In the genomic region with DNA sequence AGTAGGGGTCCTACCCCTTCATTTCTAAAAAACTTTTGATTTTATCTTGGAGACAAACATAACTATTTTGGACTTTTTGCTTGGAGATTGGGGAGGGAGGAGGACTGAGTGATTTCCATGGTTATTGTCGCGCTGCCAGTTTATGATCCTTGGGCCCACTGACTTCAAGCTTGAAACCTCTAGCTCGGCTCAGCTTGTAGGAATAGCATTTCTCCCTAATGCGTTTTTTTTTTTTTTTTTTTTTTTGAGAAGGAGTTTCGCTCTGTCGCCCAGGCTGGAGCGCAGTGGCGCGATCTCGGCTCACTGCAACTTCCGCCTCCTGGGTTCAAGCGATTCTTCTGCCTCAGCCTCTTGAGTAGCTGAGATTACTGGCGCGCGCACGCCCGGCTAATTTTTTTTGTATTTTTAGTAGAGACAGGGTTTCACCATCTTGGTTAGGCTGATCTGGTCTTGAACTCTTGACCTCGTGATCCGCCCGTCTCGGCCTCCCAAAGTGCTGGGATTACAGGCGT, we compare ENCODE assay signal across 1 cellular context.
TF ChIP-seq lines count a peak whose summit lies in the region.

No MANE protein-coding gene starts in this region.

TF ChIP-seq in K562, 482 proteins besides CTCF, POLR2A, EP300 and RAD21:
- TF ChIP-seq, protein P1, sequence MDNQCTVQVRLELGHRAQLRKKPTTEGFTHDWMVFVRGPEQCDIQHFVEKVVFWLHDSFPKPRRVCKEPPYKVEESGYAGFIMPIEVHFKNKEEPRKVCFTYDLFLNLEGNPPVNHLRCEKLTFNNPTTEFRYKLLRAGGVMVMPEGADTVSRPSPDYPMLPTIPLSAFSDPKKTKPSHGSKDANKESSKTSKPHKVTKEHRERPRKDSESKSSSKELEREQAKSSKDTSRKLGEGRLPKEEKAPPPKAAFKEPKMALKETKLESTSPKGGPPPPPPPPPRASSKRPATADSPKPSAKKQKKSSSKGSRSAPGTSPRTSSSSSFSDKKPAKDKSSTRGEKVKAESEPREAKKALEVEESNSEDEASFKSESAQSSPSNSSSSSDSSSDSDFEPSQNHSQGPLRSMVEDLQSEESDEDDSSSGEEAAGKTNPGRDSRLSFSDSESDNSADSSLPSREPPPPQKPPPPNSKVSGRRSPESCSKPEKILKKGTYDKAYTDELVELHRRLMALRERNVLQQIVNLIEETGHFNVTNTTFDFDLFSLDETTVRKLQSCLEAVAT (IDR thresholded peaks at IDR 0.05), result peak in 1 of 2 experiments; percentile 72; a peak in 2 of 4 replicates
- TF ChIP-seq, protein P2, sequence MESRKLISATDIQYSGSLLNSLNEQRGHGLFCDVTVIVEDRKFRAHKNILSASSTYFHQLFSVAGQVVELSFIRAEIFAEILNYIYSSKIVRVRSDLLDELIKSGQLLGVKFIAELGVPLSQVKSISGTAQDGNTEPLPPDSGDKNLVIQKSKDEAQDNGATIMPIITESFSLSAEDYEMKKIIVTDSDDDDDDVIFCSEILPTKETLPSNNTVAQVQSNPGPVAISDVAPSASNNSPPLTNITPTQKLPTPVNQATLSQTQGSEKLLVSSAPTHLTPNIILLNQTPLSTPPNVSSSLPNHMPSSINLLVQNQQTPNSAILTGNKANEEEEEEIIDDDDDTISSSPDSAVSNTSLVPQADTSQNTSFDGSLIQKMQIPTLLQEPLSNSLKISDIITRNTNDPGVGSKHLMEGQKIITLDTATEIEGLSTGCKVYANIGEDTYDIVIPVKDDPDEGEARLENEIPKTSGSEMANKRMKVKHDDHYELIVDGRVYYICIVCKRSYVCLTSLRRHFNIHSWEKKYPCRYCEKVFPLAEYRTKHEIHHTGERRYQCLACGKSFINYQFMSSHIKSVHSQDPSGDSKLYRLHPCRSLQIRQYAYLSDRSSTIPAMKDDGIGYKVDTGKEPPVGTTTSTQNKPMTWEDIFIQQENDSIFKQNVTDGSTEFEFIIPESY (CRISPR knock-in tag; IDR thresholded peaks at IDR 0.05), result peak; percentile 83
